In genomic region chr1:81559662-81560350, GRCh38 we compare ENCODE assay signal across 18 cellular contexts.
DNase-seq lines count a peak whose midpoint lies in the region; ATAC-seq, FAIRE-seq and TF ChIP-seq lines count a peak whose summit lies in the region.
"Had no signal": no experiment of that assay in that cellular context is flagged by ENCODE, and none has a peak within 500 bp of the region (broad histone marks: within the 10 kb centered on the region; RNA-seq: fewer than 3 reads in every experiment).

No MANE protein-coding gene starts in this region.

- ATAC-seq in GM18520 (IDR thresholded peaks at IDR 0.05; ENCODE audit: unreplicated experiment), result no peak
- ATAC-seq in HG03439 (IDR thresholded peaks at IDR 0.05; ENCODE audit: unreplicated experiment), result no peak
- ATAC-seq: activated naive CD4-positive, alpha-beta T cell treated with anti-CD3 and anti-CD28 coated beads, Interleukin-2, amount 50 U/mL, for 72 hours had no signal

- DNase-seq in BJ (ENCODE audit: low read depth) (no peak), H9 (no peak), astrocyte (ENCODE audit: low read depth) (no peak), ovary (no peak)
- DNase-seq: colonic mucosa, COR-L47, foreskin melanocyte, NCI-H1436, NCI-H69, sigmoid colon, WERI-Rb-1 had no signal

- no peaks in the 10 kb centered on the region; a peak in 1 of 5 replicates for H3K9me3 Mint-ChIP-seq in H9
- H3K9me3 Mint-ChIP-seq in astrocyte (ENCODE audit: unreplicated experiment), result no peaks in the 10 kb centered on the region
- no peaks in the 10 kb centered on the region for H3K9me3 Mint-ChIP-seq in nephron

- H3K14ac ChIP-seq in H9 (ENCODE audit: insufficient read depth, low read length), result no peak overlapping the region

- H3K27ac ChIP-seq in H9 (ENCODE audit: insufficient read length, low read depth, low read length) (no peak overlapping the region), astrocyte (ENCODE audit: low read depth, low read length) (no peak overlapping the region), ovary (no peak overlapping the region)
- H3K27ac ChIP-seq: colonic mucosa, sigmoid colon, SK-N-MC, WERI-Rb-1 had no signal

- H3K9ac ChIP-seq in H9 (ENCODE audit: extremely low read depth, insufficient read length, low read length) (no peak overlapping the region), astrocyte (ENCODE audit: low read length) (no peak overlapping the region)

- H3K79me2 ChIP-seq in H9 (ENCODE audit: insufficient read depth, low read length), result no peaks in the 10 kb centered on the region
- no peaks in the 10 kb centered on the region for H3K79me2 ChIP-seq in astrocyte (ENCODE audit: insufficient read depth, low read length)

- no peak overlapping the region for H2AK5ac ChIP-seq in H9 (ENCODE audit: insufficient read length, low read length)

- no peak for FAIRE-seq in astrocyte (lab: Jason Lieb, UNC)
- FAIRE-seq: H54, keratinocyte had no signal

- POLR2A ChIA-PET in BJ (lab: Charles Lee), result no interaction called here

- H2AFZ ChIP-seq in H9 (ENCODE audit: low read length) (no peak overlapping the region), astrocyte (ENCODE audit: low read depth, low read length) (no peak overlapping the region)

- no peak overlapping the region for H2BK5ac ChIP-seq in H9 (ENCODE audit: insufficient read length, low read length)

- no peak overlapping the region for H4K91ac ChIP-seq in H9 (ENCODE audit: insufficient read length, low read depth, low read length)

- no peak overlapping the region for H4K8ac ChIP-seq in H9 (replicated peaks; ENCODE audit: insufficient read length, low read depth, low read length)

- H3K27me3 Mint-ChIP-seq in H9 (ENCODE audit: low read depth), result no peaks in the 10 kb centered on the region
- no peaks in the 10 kb centered on the region for H3K27me3 Mint-ChIP-seq in astrocyte (ENCODE audit: low read depth, unreplicated experiment)
- H3K27me3 Mint-ChIP-seq in nephron (ENCODE audit: low read depth), result no peaks in the 10 kb centered on the region

- H3K56ac ChIP-seq in H9 (ENCODE audit: insufficient read length, low read depth, low read length), result no peak overlapping the region

- H3K4me1 ChIP-seq in H9 (ENCODE audit: insufficient read depth, low read length) (no peaks in the 10 kb centered on the region; the same call in 1 of the 2 replicates), astrocyte (ENCODE audit: insufficient read depth, low read length) (no peaks in the 10 kb centered on the region), ovary (ENCODE audit: insufficient read depth) (no peaks in the 10 kb centered on the region)
- H3K4me1 ChIP-seq: colonic mucosa, sigmoid colon had no signal

- H3K36me3 ChIP-seq in BJ (ENCODE audit: control insufficient read depth, insufficient read depth, low read length), result no peaks in the 10 kb centered on the region
- no peaks in the 10 kb centered on the region for H3K36me3 ChIP-seq in astrocyte (ENCODE audit: insufficient read depth, low read length)
- H3K36me3 ChIP-seq in ovary, result no peaks in the 10 kb centered on the region
- H3K36me3 ChIP-seq: colonic mucosa, sigmoid colon, WERI-Rb-1 had no signal

- H4K5ac ChIP-seq in H9 (ENCODE audit: insufficient read length, low read depth, low read length), result no peak overlapping the region

- H3K27me3 ChIP-seq in BJ (ENCODE audit: control insufficient read depth, insufficient read depth, low read length) (no peaks in the 10 kb centered on the region), H9 (ENCODE audit: insufficient read depth, low read length) (0 out of 2 replicates have a peak, but pooled peaks cover 2% of the 10 kb centered on the region), astrocyte (ENCODE audit: insufficient read depth, low read length) (no peaks in the 10 kb centered on the region), ovary (no peaks in the 10 kb centered on the region)
- H3K27me3 ChIP-seq: colonic mucosa, sigmoid colon had no signal

- H3K4me3 Mint-ChIP-seq in H9 (no peak overlapping the region), astrocyte (ENCODE audit: unreplicated experiment) (no peak overlapping the region), nephron (no peak overlapping the region)

- no peak overlapping the region for H3K4me3 ChIP-seq in BJ (ENCODE audit: low read depth, low read length)
- H3K4me3 ChIP-seq in astrocyte (ENCODE audit: insufficient read depth, low read depth, low read length), result no peak overlapping the region
- no peak overlapping the region for H3K4me3 ChIP-seq in ovary
- H3K4me3 ChIP-seq: colonic mucosa, sigmoid colon, SK-N-MC had no signal

- no peak overlapping the region for H2BK20ac ChIP-seq in H9 (ENCODE audit: low read depth, low read length, poor library complexity, severe bottlenecking)

- no peaks in the 10 kb centered on the region for H4K20me1 ChIP-seq in H9 (ENCODE audit: control insufficient read depth, insufficient read depth, insufficient read length)
- no peaks in the 10 kb centered on the region for H4K20me1 ChIP-seq in astrocyte (ENCODE audit: insufficient read depth, low read length)

- no peak overlapping the region for H2BK15ac ChIP-seq in H9 (ENCODE audit: low read depth, low read length)

- no peak for TF ChIP-seq POLR2A in ovary (IDR thresholded peaks at IDR 0.05)

- WGBS in H9 (ENCODE audit: extremely low coverage, insufficient read length, low lambda C conversion rate), result no CpG with 5 or more reads among the region's 1 CpG
- WGBS in ovary, 3 donors, result 47 to 64% (median 51%) methylated on average over 1 of the region's 1 CpG

- TF ChIP-seq EP300 in ovary (IDR thresholded peaks at IDR 0.05), result no peak

- no peak overlapping the region for H3T11ph ChIP-seq in H9 (ENCODE audit: low read length)

- no peak overlapping the region for H2BK12ac ChIP-seq in H9 (ENCODE audit: insufficient read length, low read depth, low read length)

- no peak overlapping the region for H3K4ac ChIP-seq in H9 (ENCODE audit: low read depth, low read length)

- intact Hi-C loops in ovary (cut with DNase I), result no loop called here

- H3K36me3 Mint-ChIP-seq in H9 (ENCODE audit: insufficient read depth in 1 of 3, low read depth in 3 of 3), result no peaks in the 10 kb centered on the region
- no peaks in the 10 kb centered on the region for H3K36me3 Mint-ChIP-seq in astrocyte (ENCODE audit: low read depth, unreplicated experiment)
- H3K36me3 Mint-ChIP-seq in nephron (ENCODE audit: low read depth), result no peaks in the 10 kb centered on the region
- H3K36me3 Mint-ChIP-seq: activated naive CD4-positive, alpha-beta T cell treated with anti-CD3 and anti-CD28 coated beads, Interleukin-2, amount 50 U/mL, for 72 hours had no signal

- TF ChIP-seq CTCF in BJ (IDR thresholded peaks at IDR 0.05; ENCODE audit: insufficient read depth, low read depth, low read length) (peak; percentile 30; the same call in 1 of the 2 replicates), H9 (conservative IDR thresholded peaks at IDR 0.05) (peak; percentile 40; the same call in 2 of the 3 replicates), astrocyte (IDR thresholded peaks at IDR 0.05; ENCODE audit: insufficient read depth, low read depth, low read length) (peak; percentile 14), nephron (IDR thresholded peaks at IDR 0.05; ENCODE audit: unreplicated experiment in 3 of 3) (peak in 2 of 3 experiments; percentile 14 to 28), ovary (IDR thresholded peaks at IDR 0.05) (no peak)

- H3K4me1 Mint-ChIP-seq in H9, result peaks cover 12 to 19% of the 10 kb centered on the region in 2 experiments
- peaks cover 5% of the 10 kb centered on the region for H3K4me1 Mint-ChIP-seq in astrocyte (ENCODE audit: low read depth, unreplicated experiment)
- H3K4me1 Mint-ChIP-seq in nephron, result no peaks in the 10 kb centered on the region

- H3K23ac ChIP-seq in H9 (ENCODE audit: insufficient read length, low read depth, low read length), result no peak overlapping the region

- no peak overlapping the region for H3K18ac ChIP-seq in H9 (ENCODE audit: insufficient read length, low read depth, low read length)

- H3K23me2 ChIP-seq in H9 (ENCODE audit: insufficient read length, low read depth, low read length, poor library complexity, severe bottlenecking), result no peaks in the 10 kb centered on the region

- CTCF ChIA-PET in BJ (lab: Yijun Ruan, JAX), result interaction anchor here (1.7 kb wide), 1 partner anchor 10 kb away, joined by 8 read pairs; no protein-coding TSS in a partner anchor

- H3K79me1 ChIP-seq in H9 (ENCODE audit: insufficient read depth, low read depth, low read length, poor library complexity, severe bottlenecking), result no peaks in the 10 kb centered on the region

- H3K9me3 ChIP-seq in H9 (ENCODE audit: control insufficient read depth, low read depth, low read length) (no peaks in the 10 kb centered on the region), astrocyte (ENCODE audit: insufficient read depth, low read depth, low read length) (no peaks in the 10 kb centered on the region), ovary (no peaks in the 10 kb centered on the region)
- H3K9me3 ChIP-seq: colonic mucosa, sigmoid colon had no signal

- H2BK120ac ChIP-seq in H9 (ENCODE audit: low read depth, low read length, poor library complexity, severe bottlenecking), result no peak overlapping the region

- H3K27ac Mint-ChIP-seq in H9 (no peak overlapping the region), astrocyte (ENCODE audit: unreplicated experiment) (no peak overlapping the region), nephron (no peak overlapping the region)
- H3K27ac Mint-ChIP-seq: activated naive CD4-positive, alpha-beta T cell treated with anti-CD3 and anti-CD28 coated beads, Interleukin-2, amount 50 U/mL, for 72 hours had no signal

- H3K4me2 ChIP-seq in H9 (ENCODE audit: insufficient read depth, insufficient read length, low read length), result no peak overlapping the region
- H3K4me2 ChIP-seq in astrocyte (ENCODE audit: low read length), result no peak overlapping the region

Comparison
In these comparisons a context has a peak if more than half of its experiments do, and no peak if none do; other contexts are left out.
1. CTCF ChIP-seq: peak in BJ (single experiment), H9 (single experiment), astrocyte (single experiment) and nephron (2 of 3); none in ovary (0 of 3).